8 cellular contexts compared by ENCODE assay signal in the genomic region with DNA sequence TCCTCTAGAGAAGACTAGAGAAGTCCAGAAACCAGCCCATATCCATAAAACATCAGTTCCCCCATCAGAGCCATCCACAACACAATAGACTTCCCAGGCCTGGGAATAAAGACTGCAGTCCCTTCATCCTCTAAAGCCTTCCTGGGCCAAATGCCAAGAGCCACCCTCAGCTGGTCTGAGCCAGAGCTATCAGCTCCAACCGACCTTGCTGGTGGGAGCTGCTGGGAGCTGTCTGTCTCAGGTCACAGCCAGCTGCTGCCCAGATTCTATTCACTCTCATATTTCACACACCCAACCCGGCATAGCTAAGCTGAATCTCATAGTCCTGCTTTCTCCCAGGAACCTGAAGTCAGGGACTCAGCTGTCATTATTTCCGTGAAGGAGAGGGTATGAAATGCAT. TPM values are rescaled to one million over a fixed set of nuclear protein-coding genes. Genes with fewer than 3 reads are reported as not detected.
DNase-seq lines count a peak whose midpoint lies in the region; ATAC-seq and TF ChIP-seq lines count a peak whose summit lies in the region.

No MANE protein-coding gene starts in this region.

- peak; percentile 42 for DNase-seq in HFF-Myc (ENCODE audit: extremely low read depth, low read depth)
- DNase-seq in NCI-H82 (lab: John Stamatoyannopoulos, UW) = peak; percentile 99
- DNase-seq in fibroblast of villous mesenchyme (ENCODE audit: low read depth) = peak; percentile 40
- peak; percentile 79 for DNase-seq in retinal pigment epithelial cell (ENCODE audit: low read depth)
- no peak for DNase-seq in stimulated activated naive CD4-positive, alpha-beta T cell (lab: John Stamatoyannopoulos, UW)
- no peak for DNase-seq in NCI-H526 treated with DMSO at 0.1 percent for 48 hours (lab: John Stamatoyannopoulos, UW)
- DNase-seq in T-helper 9 cell = no peak

- no peak for ATAC-seq in GM21717 (IDR thresholded peaks at IDR 0.05; ENCODE audit: unreplicated experiment)

- TF ChIP-seq CTCF in HFF-Myc (IDR thresholded peaks at IDR 0.05; ENCODE audit: low read depth, low read length, missing control alignments) (no peak), fibroblast of villous mesenchyme (IDR thresholded peaks at IDR 0.05; ENCODE audit: insufficient read depth, low read depth, low read length) (no peak), retinal pigment epithelial cell (conservative IDR thresholded peaks at IDR 0.05; ENCODE audit: low read depth, low read length) (no peak)

- H3K4me3 ChIP-seq in HFF-Myc (replicated peaks; ENCODE audit: low read depth, low read length) (no peak overlapping the region), fibroblast of villous mesenchyme (ENCODE audit: low read depth, low read length) (no peak overlapping the region), retinal pigment epithelial cell (ENCODE audit: low read length) (no peak overlapping the region)

RNA-seq across cellular contexts. Expression of gene TFCP2, which starts 10.9 kb away (rescaled TPM):
- 6.4 and 7.8 TPM in 2 replicates for total RNA-seq in fibroblast of villous mesenchyme

RNA-seq across cellular contexts. Expression of gene POU6F1, which starts 34.0 kb away (rescaled TPM):
- total RNA-seq in fibroblast of villous mesenchyme = 3.5 and 4.5 TPM in 2 replicates

RNA-seq across cellular contexts. Expression of gene DAZAP2, which starts 54.8 kb away (rescaled TPM):
- 106 and 139 TPM in 2 replicates for total RNA-seq in fibroblast of villous mesenchyme

Comparison
In these comparisons a context has a peak if more than half of its experiments do, and no peak if none do; other contexts are left out.
1. DNase-seq: peak in HFF-Myc (single experiment), NCI-H82 (single experiment), fibroblast of villous mesenchyme (single experiment) and retinal pigment epithelial cell (single experiment); none in stimulated activated naive CD4-positive, alpha-beta T cell (0 of 6), NCI-H526 treated with DMSO at 0.1 percent for 48 hours (single experiment) and T-helper 9 cell (single experiment).